In the genomic region with DNA sequence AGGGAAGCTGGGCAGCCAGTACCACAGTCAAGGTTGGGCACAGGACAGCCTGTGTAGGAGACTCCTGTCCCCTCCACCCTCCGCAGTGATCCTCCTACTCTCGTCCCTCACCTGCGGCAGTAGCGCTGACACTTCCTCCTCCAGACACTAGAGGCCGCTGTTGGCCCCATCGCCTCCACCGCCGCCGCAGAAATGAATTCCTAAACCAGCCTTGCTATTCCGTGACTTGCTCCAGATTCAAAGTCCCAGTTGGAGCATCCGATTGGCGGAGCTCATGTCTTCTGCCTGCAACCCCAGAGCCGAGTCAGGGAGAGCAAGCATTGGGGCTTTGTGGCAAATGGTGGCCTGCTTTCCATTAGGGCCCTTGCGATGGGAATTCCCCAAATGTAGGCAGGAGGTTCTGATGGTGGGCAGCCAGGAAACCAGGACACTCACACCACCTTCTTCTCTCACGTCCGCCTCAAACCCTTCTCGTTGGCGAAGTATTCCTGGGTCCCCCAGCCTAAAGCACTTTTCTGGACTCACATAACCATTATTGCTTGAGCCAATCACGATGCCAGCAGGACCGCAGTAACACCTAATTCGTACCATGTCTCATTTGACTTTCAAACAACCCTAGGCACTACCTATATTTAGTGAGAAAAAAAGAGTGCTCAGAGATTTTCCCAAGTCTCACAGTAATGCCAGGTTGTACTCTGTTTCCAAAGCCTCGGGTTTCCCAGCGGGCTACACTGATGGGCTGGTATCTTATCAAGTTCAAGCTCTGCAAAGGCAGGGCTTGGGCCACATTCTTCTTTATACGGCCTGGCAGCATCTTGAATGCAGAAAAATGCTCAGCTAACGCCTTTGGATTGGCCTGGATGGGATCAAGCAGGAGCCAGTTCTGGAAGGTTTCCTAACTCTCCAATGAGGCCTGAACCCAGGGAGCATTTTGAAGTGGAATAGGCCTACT, we compare ENCODE assay signal across 1 cellular context.
TF ChIP-seq lines count a peak whose summit lies in the region.

No MANE protein-coding gene starts in this region.

TF ChIP-seq in A549, 52 proteins besides CTCF, POLR2A, EP300 and RAD21:
- no peak for TF ChIP-seq TFCP2L1 (CRISPR knock-in tag; IDR thresholded peaks at IDR 0.05)
- no peak for TF ChIP-seq FOXS1 (CRISPR knock-in tag; IDR thresholded peaks at IDR 0.05)
- TF ChIP-seq ESRRA (IDR thresholded peaks at IDR 0.05; ENCODE audit: borderline replicate concordance, low read length), result no peak
- TF ChIP-seq HOXB5 (CRISPR knock-in tag; IDR thresholded peaks at IDR 0.05), result peak; percentile 12; the same call in 1 of the 2 replicates
- TF ChIP-seq, protein P1, sequence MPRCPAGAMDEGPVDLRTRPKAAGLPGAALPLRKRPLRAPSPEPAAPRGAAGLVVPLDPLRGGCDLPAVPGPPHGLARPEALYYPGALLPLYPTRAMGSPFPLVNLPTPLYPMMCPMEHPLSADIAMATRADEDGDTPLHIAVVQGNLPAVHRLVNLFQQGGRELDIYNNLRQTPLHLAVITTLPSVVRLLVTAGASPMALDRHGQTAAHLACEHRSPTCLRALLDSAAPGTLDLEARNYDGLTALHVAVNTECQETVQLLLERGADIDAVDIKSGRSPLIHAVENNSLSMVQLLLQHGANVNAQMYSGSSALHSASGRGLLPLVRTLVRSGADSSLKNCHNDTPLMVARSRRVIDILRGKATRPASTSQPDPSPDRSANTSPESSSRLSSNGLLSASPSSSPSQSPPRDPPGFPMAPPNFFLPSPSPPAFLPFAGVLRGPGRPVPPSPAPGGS (IDR thresholded peaks at IDR 0.05), result no peak
- TF ChIP-seq RFX5 (IDR thresholded peaks at IDR 0.05), result no peak
- no peak for TF ChIP-seq FOSL2 (IDR thresholded peaks at IDR 0.05)
- TF ChIP-seq FOSL2 (CRISPR knock-in tag; IDR thresholded peaks at IDR 0.05), result 0 out of 2 replicates have a peak, but pooled peaks have one; percentile 7
- no peak for TF ChIP-seq TP53 (CRISPR knock-in tag; IDR thresholded peaks at IDR 0.05)
- TF ChIP-seq KDM1A (IDR thresholded peaks at IDR 0.05; ENCODE audit: low read depth), result no peak
- TF ChIP-seq JUNB (IDR thresholded peaks at IDR 0.05), result no peak
- TF ChIP-seq, protein P2, sequence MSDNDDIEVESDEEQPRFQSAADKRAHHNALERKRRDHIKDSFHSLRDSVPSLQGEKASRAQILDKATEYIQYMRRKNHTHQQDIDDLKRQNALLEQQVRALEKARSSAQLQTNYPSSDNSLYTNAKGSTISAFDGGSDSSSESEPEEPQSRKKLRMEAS (IDR thresholded peaks at IDR 0.05), result peak; percentile 30; the same call in 1 of the 2 replicates
- TF ChIP-seq SMC3 (IDR thresholded peaks at IDR 0.05), result peak; percentile 66
